Comparison of ENCODE assay signal across 20 cellular contexts in the genomic region with DNA sequence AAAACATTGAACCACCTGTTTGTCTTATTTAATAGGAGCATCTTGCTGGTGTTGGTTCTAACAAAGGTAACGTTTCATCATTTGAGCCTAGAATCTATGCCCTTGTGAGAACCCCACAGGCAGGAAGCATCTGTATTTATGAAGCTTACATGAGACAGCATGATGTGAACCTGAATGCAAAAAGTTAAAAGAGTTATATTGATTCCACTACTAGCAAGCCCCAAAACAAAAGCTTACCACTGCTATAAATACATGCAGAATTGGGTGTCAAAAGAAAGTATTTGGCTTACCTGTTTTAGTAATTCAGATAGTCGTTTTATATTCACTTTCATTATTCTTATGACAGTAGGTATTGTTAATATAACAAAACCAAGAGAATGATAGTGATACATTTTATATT.
DNase-seq lines count a peak whose midpoint lies in the region; ATAC-seq, FAIRE-seq and TF ChIP-seq lines count a peak whose summit lies in the region.
"Had no signal": no experiment of that assay in that cellular context is flagged by ENCODE, and none has a peak within 500 bp of the region (broad histone marks: within the 10 kb centered on the region; RNA-seq: fewer than 3 reads in every experiment).

No MANE protein-coding gene starts in this region.

- no peaks in the 10 kb centered on the region for H3K36me3 Mint-ChIP-seq in activated naive CD4-positive, alpha-beta T cell treated with anti-CD3 and anti-CD28 coated beads, Interleukin-2, amount 50 U/mL, for 72 hours
- H3K36me3 Mint-ChIP-seq: CD8-positive, alpha-beta T cell had no signal

- peaks cover 0 to 2% of the 10 kb centered on the region in 2 donors for H3K9me3 Mint-ChIP-seq in activated naive CD4-positive, alpha-beta T cell treated with anti-CD3 and anti-CD28 coated beads, Interleukin-2, amount 50 U/mL, for 72 hours

- ATAC-seq in Right ventricle myocardium superior (ENCODE audit: poor library complexity) (no peak), HG02885 (IDR thresholded peaks at IDR 0.05; ENCODE audit: poor library complexity, unreplicated experiment) (peak; percentile 68)
- no peak for ATAC-seq in activated naive CD4-positive, alpha-beta T cell treated with anti-CD3 and anti-CD28 coated beads, Interleukin-2, amount 50 U/mL, for 72 hours
- ATAC-seq: CD8-positive, alpha-beta T cell; GM23338 had no signal

- H3K27ac Mint-ChIP-seq in activated naive CD4-positive, alpha-beta T cell treated with anti-CD3 and anti-CD28 coated beads, Interleukin-2, amount 50 U/mL, for 72 hours = no peak overlapping the region
- H3K27ac Mint-ChIP-seq: B cell; CD8-positive, alpha-beta T cell; GM23338 had no signal

- H3K4me1 ChIP-seq in left ventricle myocardium inferior (peaks cover 21% of the 10 kb centered on the region), ascending aorta (no peaks in the 10 kb centered on the region)
- H3K4me1 ChIP-seq: BLaER1 treated with 17β-estradiol and CSF1 and Interleukin-3, amounts not matched to agents 10 nM and 100 nM had no signal

- H3K27me3 ChIP-seq in left ventricle myocardium inferior (ENCODE audit: low read depth) (no peaks in the 10 kb centered on the region), ascending aorta (no peaks in the 10 kb centered on the region)
- H3K27me3 ChIP-seq: BLaER1 treated with 17β-estradiol and CSF1 and Interleukin-3, amounts not matched to agents 10 nM and 100 nM had no signal

- TF ChIP-seq CTCF in left ventricle myocardium inferior (IDR thresholded peaks at IDR 0.05; ENCODE audit: borderline replicate concordance) (no peak), ascending aorta (IDR thresholded peaks at IDR 0.05) (no peak)

- peak overlapping the region; percentile 41 for H3K27ac ChIP-seq in left ventricle myocardium inferior (replicated peaks)
- no peak overlapping the region for H3K27ac ChIP-seq in ascending aorta
- H3K27ac ChIP-seq: BLaER1 treated with 17β-estradiol and CSF1 and Interleukin-3, amounts not matched to agents 10 nM and 100 nM; HL-60; KMS-11 had no signal

- H3K4me3 ChIP-seq in left ventricle myocardium inferior (no peak overlapping the region), ascending aorta (no peak overlapping the region)
- H3K4me3 ChIP-seq: BLaER1 treated with 17β-estradiol and CSF1 and Interleukin-3, amounts not matched to agents 10 nM and 100 nM; GM23338 had no signal

- intact Hi-C loops in left ventricle myocardium inferior (cut with micrococcal nuclease) (no loop called here), Right ventricle myocardium superior (cut with DNase I) (no loop called here), ascending aorta (cut with DNase I) (no loop called here)

- no peak for DNase-seq in left ventricle myocardium inferior
- DNase-seq in Right ventricle myocardium superior = no peak
- DNase-seq in ureter (ENCODE audit: low spot score) = no peak
- no peak for DNase-seq in ascending aorta (ENCODE audit: low spot score in 2 of 2)
- DNase-seq in AG08395 (ENCODE audit: low spot score) = no peak
- no peak for DNase-seq in activated naive CD4-positive, alpha-beta T cell treated with anti-CD3 and anti-CD28 coated beads, Interleukin-2, amount 50 U/mL, for 72 hours (ENCODE audit: low spot score in 2 of 2)
- DNase-seq: 8988T; Calu3; CD8-positive, alpha-beta T cell; HCEC 1CT had no signal

- peak; percentile 41 for FAIRE-seq in endometrium (lab: Jason Lieb, UNC)
- FAIRE-seq: G401.6, GM19239, H54 had no signal

- H3K36me3 ChIP-seq in left ventricle myocardium inferior (no peaks in the 10 kb centered on the region), ascending aorta (no peaks in the 10 kb centered on the region)
- H3K36me3 ChIP-seq: BLaER1 treated with 17β-estradiol and CSF1 and Interleukin-3, amounts not matched to agents 10 nM and 100 nM had no signal

- no peaks in the 10 kb centered on the region for H3K9me3 ChIP-seq in left ventricle myocardium inferior (replicated peaks)
- no peaks in the 10 kb centered on the region for H3K9me3 ChIP-seq in ascending aorta
- H3K9me3 ChIP-seq: BLaER1 treated with 17β-estradiol and CSF1 and Interleukin-3, amounts not matched to agents 10 nM and 100 nM had no signal
